13 cellular contexts compared by ENCODE assay signal in the genomic region with DNA sequence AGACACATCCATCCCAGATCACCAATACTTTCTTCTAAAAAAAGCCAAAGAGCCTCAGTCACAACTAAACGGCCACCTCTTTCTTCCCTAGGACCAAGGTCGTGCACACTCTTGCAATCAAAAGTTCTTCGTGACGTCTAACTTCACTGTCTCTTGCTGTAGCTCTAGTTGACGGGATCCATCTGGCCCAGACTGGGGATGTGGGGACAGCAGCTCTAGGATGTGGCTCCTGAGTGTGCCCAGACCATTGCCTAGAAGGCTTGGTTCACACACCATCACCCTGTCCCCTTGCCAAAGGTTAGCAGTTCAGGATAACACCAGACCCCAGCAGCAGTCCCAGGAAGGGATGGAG.
A peak's percentile ranks its signal among the peaks of the same experiment; 100 is the strongest.
DNase-seq lines count a peak whose midpoint lies in the region; ATAC-seq and TF ChIP-seq lines count a peak whose summit lies in the region.
"Had no signal": no experiment of that assay in that cellular context is flagged by ENCODE, and none has a peak within 500 bp of the region (broad histone marks: within the 10 kb centered on the region; RNA-seq: fewer than 3 reads in every experiment).

No MANE protein-coding gene starts in this region.

- POLR2A ChIA-PET in RWPE1 (lab: Yijun Ruan, JAX; ENCODE audit: low non-redundant PET): no interaction called here
- POLR2A ChIA-PET in activated CD4-positive, alpha-beta T cell treated with anti-CD3 and anti-CD28 coated beads, Interleukin-2, amount 10 ng/mL, durations not matched to agents 7 days and 5 days (lab: Charles Lee): no interaction called here

- no peaks in the 10 kb centered on the region for H3K9me3 Mint-ChIP-seq in nephron progenitor cell
- H3K9me3 Mint-ChIP-seq in Calu3 (ENCODE audit: low read depth, unreplicated experiment): no peaks in the 10 kb centered on the region
- no peaks in the 10 kb centered on the region for H3K9me3 Mint-ChIP-seq in activated CD4-positive, alpha-beta T cell treated with anti-CD3 and anti-CD28 coated beads, Interleukin-2, amount 10 ng/mL, durations not matched to agents 7 days and 5 days
- H3K9me3 Mint-ChIP-seq: endodermal cell had no signal

- BruUV-seq in Calu3 (replicated peaks; lab: Mats Ljungman, UMichigan): no TSS peak

- TF ChIP-seq CTCF in RWPE1 (conservative IDR thresholded peaks at IDR 0.05; ENCODE audit: low read depth) (no peak), esophagus squamous epithelium (IDR thresholded peaks at IDR 0.05) (no peak), nephron progenitor cell (IDR thresholded peaks at IDR 0.05) (no peak), Calu3 (IDR thresholded peaks at IDR 0.05; ENCODE audit: unreplicated experiment) (no peak)

- CTCF ChIA-PET in RWPE1 (lab: Yijun Ruan, JAX): no interaction called here
- CTCF ChIA-PET in Calu3 (lab: Charles Lee): no interaction called here
- CTCF ChIA-PET in activated CD4-positive, alpha-beta T cell treated with anti-CD3 and anti-CD28 coated beads, Interleukin-2, amount 10 ng/mL, durations not matched to agents 7 days and 5 days (lab: Charles Lee): no interaction called here

- ATAC-seq in HG02678 (IDR thresholded peaks at IDR 0.05; ENCODE audit: unreplicated experiment): no peak
- ATAC-seq: K562 had no signal

- H3K27ac Mint-ChIP-seq in nephron progenitor cell (peak overlapping the region; percentile 15), Calu3 (ENCODE audit: unreplicated experiment) (no peak overlapping the region)
- no peak overlapping the region for H3K27ac Mint-ChIP-seq in activated CD4-positive, alpha-beta T cell treated with anti-CD3 and anti-CD28 coated beads, Interleukin-2, amount 10 ng/mL, durations not matched to agents 7 days and 5 days
- H3K27ac Mint-ChIP-seq: endodermal cell had no signal

- H3K4me3 Mint-ChIP-seq in nephron progenitor cell: peak overlapping the region; percentile 1
- no peak overlapping the region for H3K4me3 Mint-ChIP-seq in Calu3 (ENCODE audit: low read depth, unreplicated experiment)
- H3K4me3 Mint-ChIP-seq in activated CD4-positive, alpha-beta T cell treated with anti-CD3 and anti-CD28 coated beads, Interleukin-2, amount 10 ng/mL, durations not matched to agents 7 days and 5 days: no peak overlapping the region
- H3K4me3 Mint-ChIP-seq: endodermal cell had no signal

- H3K27me3 Mint-ChIP-seq in nephron progenitor cell (ENCODE audit: low read depth, poor library complexity) (peaks cover 4% of the 10 kb centered on the region), Calu3 (ENCODE audit: unreplicated experiment) (peaks cover 88% of the 10 kb centered on the region)
- H3K27me3 Mint-ChIP-seq in activated CD4-positive, alpha-beta T cell treated with anti-CD3 and anti-CD28 coated beads, Interleukin-2, amount 10 ng/mL, durations not matched to agents 7 days and 5 days: peaks cover 36% of the 10 kb centered on the region

- H3K9me3 ChIP-seq in esophagus squamous epithelium (no peaks in the 10 kb centered on the region), thymus (ENCODE audit: control insufficient read depth) (no peaks in the 10 kb centered on the region)

- 23 to 24% methylated on average over 4 of the region's 5 CpGs for WGBS in esophagus squamous epithelium, 2 donors
- WGBS in thymus: 82% methylated on average over 5 of the region's 5 CpGs

- H3K4me1 ChIP-seq in esophagus squamous epithelium: peaks cover 60 to 100% (median 95%) of the 10 kb centered on the region in 3 donors
- no peaks in the 10 kb centered on the region for H3K4me1 ChIP-seq in thymus (ENCODE audit: control insufficient read depth, insufficient read depth, low read length)

- H3K36me3 ChIP-seq in esophagus squamous epithelium: peaks cover 0 to 18% (median 0%) of the 10 kb centered on the region in 3 donors
- H3K36me3 ChIP-seq in thymus (ENCODE audit: control insufficient read depth, insufficient read depth): no peaks in the 10 kb centered on the region

- peak overlapping the region in 2 of 4 donors; percentile 11 to 36 for H3K4me3 ChIP-seq in esophagus squamous epithelium
- no peak overlapping the region for H3K4me3 ChIP-seq in thymus (ENCODE audit: low read length)
- H3K4me3 ChIP-seq: K562 had no signal

- DNase-seq in RWPE1 (ENCODE audit: low spot score) (no peak), esophagus squamous epithelium (lab: John Stamatoyannopoulos, UW) (no peak), nephron progenitor cell (no peak), Calu3 (no peak)
- DNase-seq in activated CD4-positive, alpha-beta T cell treated with anti-CD3 and anti-CD28 coated beads, Interleukin-2, amount 10 ng/mL, durations not matched to agents 7 days and 5 days: no peak
- no peak for DNase-seq in activated CD8-positive, alpha-beta memory T cell treated with anti-CD3 and anti-CD28 coated beads, Interleukin-2, amount 50 U/mL, for 4 hours
- DNase-seq: activated T-cell treated with anti-CD3 and anti-CD28 coated beads, Interleukin-2, amount 50 U/mL, for 1 hour; endodermal cell; NCI-H2081 treated with DMSO at 0.1 percent for 48 hours had no signal

- peak overlapping the region; percentile 43; the same call in 1 of the 2 replicates for H3K27ac ChIP-seq in RWPE1
- H3K27ac ChIP-seq in esophagus squamous epithelium: peak overlapping the region; percentile 63 to 95 (median 92)
- H3K27ac ChIP-seq in thymus (ENCODE audit: low read depth): peak overlapping the region; percentile 77
- H3K27ac ChIP-seq: C4-2B had no signal

- intact Hi-C loops in esophagus squamous epithelium (cut with DNase I) (no loop called here), Calu3 (cut with micrococcal nuclease; ENCODE audit: unreplicated experiment) (no loop called here)

- H3K4me1 Mint-ChIP-seq in nephron progenitor cell: peaks cover 55% of the 10 kb centered on the region
- no peaks in the 10 kb centered on the region for H3K4me1 Mint-ChIP-seq in Calu3 (ENCODE audit: low read depth, unreplicated experiment)
- peaks cover 35% of the 10 kb centered on the region for H3K4me1 Mint-ChIP-seq in activated CD4-positive, alpha-beta T cell treated with anti-CD3 and anti-CD28 coated beads, Interleukin-2, amount 10 ng/mL, durations not matched to agents 7 days and 5 days

- H3K27me3 ChIP-seq in esophagus squamous epithelium (no peaks in the 10 kb centered on the region), thymus (ENCODE audit: control insufficient read depth, insufficient read depth) (no peaks in the 10 kb centered on the region)

- no peak for TF ChIP-seq POLR2A in esophagus squamous epithelium (IDR thresholded peaks at IDR 0.05)

- no peaks in the 10 kb centered on the region for H3K36me3 Mint-ChIP-seq in nephron progenitor cell (ENCODE audit: low read depth)
- no peaks in the 10 kb centered on the region for H3K36me3 Mint-ChIP-seq in Calu3 (ENCODE audit: insufficient read depth, unreplicated experiment)
- H3K36me3 Mint-ChIP-seq in activated CD4-positive, alpha-beta T cell treated with anti-CD3 and anti-CD28 coated beads, Interleukin-2, amount 10 ng/mL, durations not matched to agents 7 days and 5 days (ENCODE audit: low read depth): no peaks in the 10 kb centered on the region
